Comparison of ENCODE assay signal across 18 cellular contexts in genomic region chr6:46996860-46997641, GRCh38. TPM values are rescaled to one million over a fixed set of nuclear protein-coding genes. Genes with fewer than 3 reads are reported as not detected.
DNase-seq lines count a peak whose midpoint lies in the region; ATAC-seq and TF ChIP-seq lines count a peak whose summit lies in the region.
"Had no signal": no experiment of that assay in that cellular context is flagged by ENCODE, and none has a peak within 500 bp of the region (broad histone marks: within the 10 kb centered on the region; RNA-seq: fewer than 3 reads in every experiment).

No MANE protein-coding gene starts in this region.

- H4K20me1 ChIP-seq in PC-9 (ENCODE audit: insufficient read depth): no peaks in the 10 kb centered on the region

- no peak for TF ChIP-seq RAD21 in liver (IDR thresholded peaks at IDR 0.05)

- H3K4me3 ChIP-seq in PC-9 (no peak overlapping the region), endodermal cell (ENCODE audit: low read length) (no peak overlapping the region), liver (ENCODE audit: low read depth in 1 of 3, low read length in 3 of 3) (no peak overlapping the region)
- H3K4me3 ChIP-seq: GM23248 had no signal

- no peak overlapping the region for H3K4me3 Mint-ChIP-seq in Calu3 (ENCODE audit: low read depth, unreplicated experiment)
- no peak overlapping the region for H3K4me3 Mint-ChIP-seq in endodermal cell

- POLR2A ChIA-PET in PC-9 (lab: Charles Lee; ENCODE audit: unreplicated experiment): no interaction called here

- no peaks in the 10 kb centered on the region for H3K79me2 ChIP-seq in PC-9 (ENCODE audit: low read depth)

- H3K27ac ChIP-seq in PC-9 (no peak overlapping the region), endodermal cell (ENCODE audit: low read depth, low read length) (no peak overlapping the region), liver (ENCODE audit: low read depth in 1 of 2, low read length in 2 of 2) (no peak overlapping the region)
- H3K27ac ChIP-seq: GM23248, HL-60, KMS-11 had no signal

- H3K27me3 Mint-ChIP-seq in Calu3 (ENCODE audit: unreplicated experiment) (no peaks in the 10 kb centered on the region), endodermal cell (ENCODE audit: insufficient read depth) (no peaks in the 10 kb centered on the region)

- TF ChIP-seq CTCF in Calu3 (IDR thresholded peaks at IDR 0.05; ENCODE audit: unreplicated experiment) (no peak), PC-9 (conservative IDR thresholded peaks at IDR 0.05) (no peak), endodermal cell (conservative IDR thresholded peaks at IDR 0.05) (no peak), liver (IDR thresholded peaks at IDR 0.05; ENCODE audit: low read depth, low read length, missing input control) (no peak)

- intact Hi-C loops in Calu3 (cut with micrococcal nuclease; ENCODE audit: unreplicated experiment): no loop called here
- intact Hi-C loops in PC-9 (cut with micrococcal nuclease; ENCODE audit: unreplicated experiment): loop anchor here (10.0 kb wide), 1 partner anchor 292 kb away; no protein-coding TSS in a partner anchor

- H3K4me1 Mint-ChIP-seq in Calu3 (ENCODE audit: low read depth, unreplicated experiment): peaks cover 67% of the 10 kb centered on the region
- peaks cover 11% of the 10 kb centered on the region for H3K4me1 Mint-ChIP-seq in endodermal cell

- H2AFZ ChIP-seq in PC-9: no peak overlapping the region
- H2AFZ ChIP-seq: GM23248 had no signal

- no peaks in the 10 kb centered on the region for H3K9me3 Mint-ChIP-seq in Calu3 (ENCODE audit: low read depth, unreplicated experiment)
- no peaks in the 10 kb centered on the region for H3K9me3 Mint-ChIP-seq in endodermal cell

- whole genome bisulfite sequencing in endodermal cell (ENCODE audit: insufficient coverage in 1 of 2, insufficient read length in 1 of 2), 2 experiments: 71% methylated on average over 1 of the region's 1 CpG; no CpG with 5 or more reads in 1 of the 2 experiments
- 43% methylated on average over 1 of the region's 1 CpG for WGBS in liver

- DNase-seq in Calu3 (peak; percentile 19), PC-9 (peak; percentile 19 to 69), endodermal cell (peak; percentile 59), NCI-H69 (lab: John Stamatoyannopoulos, UW) (no peak)
- no peak for DNase-seq in activated CD8-positive, alpha-beta memory T cell treated with anti-CD3 and anti-CD28 coated beads, Interleukin-2, amount 50 U/mL, for 4 hours
- DNase-seq in activated CD4-positive, alpha-beta T cell treated with anti-CD3 and anti-CD28 coated beads for 48 hours: no peak
- DNase-seq: C1 segment of cervical spinal cord, DMS79, GM23248, NCI-H187 treated with DMSO at 0.1 percent for 48 hours, NCI-H2171 treated with DMSO at 0.1 percent for 48 hours, NCI-H82, SIG-M5 had no signal

- BruUV-seq in Calu3 (replicated peaks; lab: Mats Ljungman, UMichigan): no TSS peak
- no TSS peak for BruUV-seq in PC-9 (replicated peaks; lab: Mats Ljungman, UMichigan)

- H3K27me3 ChIP-seq in PC-9 (ENCODE audit: insufficient read depth, low read depth): no peaks in the 10 kb centered on the region
- no peaks in the 10 kb centered on the region for H3K27me3 ChIP-seq in endodermal cell (ENCODE audit: control insufficient read depth, insufficient read depth, low read length, poor library complexity, severe bottlenecking)
- H3K27me3 ChIP-seq in liver (ENCODE audit: control insufficient read depth in 4 of 4, insufficient read depth in 4 of 4, low read length in 3 of 4): peaks cover 0 to 4% (median 0%) of the 10 kb centered on the region in 4 donors

- no peaks in the 10 kb centered on the region for H3K9me2 ChIP-seq in PC-9 (ENCODE audit: insufficient read depth)

- peaks cover 69% of the 10 kb centered on the region for H3F3A ChIP-seq in PC-9 (ENCODE audit: insufficient read depth, low read depth)

- H3K36me3 ChIP-seq in PC-9 (ENCODE audit: low read depth) (0 out of 2 replicates have a peak, but pooled peaks cover 13% of the 10 kb centered on the region), endodermal cell (ENCODE audit: control insufficient read depth, insufficient read depth, low read length) (no peaks in the 10 kb centered on the region), liver (ENCODE audit: control insufficient read depth in 4 of 4, insufficient read depth in 3 of 4, low read depth in 1 of 4, low read length in 3 of 4) (no peaks in the 10 kb centered on the region)

- peaks cover 29% of the 10 kb centered on the region for H3K36me3 Mint-ChIP-seq in Calu3 (ENCODE audit: insufficient read depth, unreplicated experiment)
- no peaks in the 10 kb centered on the region for H3K36me3 Mint-ChIP-seq in endodermal cell (ENCODE audit: low read depth)

- H3K4me2 ChIP-seq in PC-9: no peak overlapping the region
- H3K4me2 ChIP-seq: KMS-11 had no signal

- H3K9me3 ChIP-seq in PC-9 (ENCODE audit: insufficient read depth, low read depth) (no peaks in the 10 kb centered on the region; the same call in 1 of the 2 replicates), endodermal cell (ENCODE audit: control insufficient read depth, low read length) (no peaks in the 10 kb centered on the region), liver (ENCODE audit: control insufficient read depth in 4 of 4, low read length in 3 of 4) (no peaks in the 10 kb centered on the region)

- H3K27ac Mint-ChIP-seq in Calu3 (ENCODE audit: unreplicated experiment): peak overlapping the region; percentile 34
- H3K27ac Mint-ChIP-seq in endodermal cell: peak overlapping the region; percentile 40

- H3K4me1 ChIP-seq in PC-9 (replicated peaks; ENCODE audit: insufficient read depth) (peaks cover 67% of the 10 kb centered on the region), endodermal cell (ENCODE audit: control insufficient read depth, insufficient read depth, low read length) (no peaks in the 10 kb centered on the region), liver (ENCODE audit: control insufficient read depth in 4 of 4, insufficient read depth in 4 of 4, low read length in 3 of 4) (no peaks in the 10 kb centered on the region)

- CTCF ChIA-PET in Calu3 (lab: Charles Lee) (no interaction called here), PC-9 (lab: Charles Lee) (no interaction called here)

- ATAC-seq in GM21367 (IDR thresholded peaks at IDR 0.05; ENCODE audit: unreplicated experiment): no peak

- H3K9ac ChIP-seq in endodermal cell (ENCODE audit: extremely low read depth, low read length, poor library complexity, severe bottlenecking) (no peak overlapping the region), liver (ENCODE audit: low read depth in 1 of 2, low read length in 2 of 2) (no peak overlapping the region)
- H3K9ac ChIP-seq: GM23248, KMS-11 had no signal

TF ChIP-seq in liver, 16 proteins besides CTCF, POLR2A, EP300 and RAD21:
- TF ChIP-seq HNF4A (conservative IDR thresholded peaks at IDR 0.05): peak; percentile 29 to 43
- TF ChIP-seq SP1 (IDR thresholded peaks at IDR 0.05): no peak
TF ChIP-seq in liver: peak in this region for 1.

RNA-seq across cellular contexts. Expression of gene ADGRF1, which starts 45.1 kb away (rescaled TPM):
- total RNA-seq in Calu3 (2022) (256 and 313 TPM in 2 replicates), PC-9 (2021) (112 and 162 TPM in 2 replicates), endodermal cell (not detected), liver (not detected)
- not detected for polyA plus RNA-seq in endodermal cell (2013, experiment 1 of 2)
- polyA plus RNA-seq in endodermal cell (2013, experiment 2 of 2): not detected
- polyA plus RNA-seq in liver: under 1 TPM in 1 of 2 donors, not detected in 1; 0.01 TPM
- total RNA-seq: GM23248, NCI-H460 had no signal
- polyA plus RNA-seq: GM23248 had no signal

Comparison
In these comparisons a context has a peak if more than half of its experiments do, and no peak if none do; other contexts are left out.
1. DNase-seq: peak in Calu3 (single experiment), PC-9 (2 of 2) and endodermal cell (single experiment); none in activated CD8-positive, alpha-beta memory T cell treated with anti-CD3 and anti-CD28 coated beads, Interleukin-2, amount 50 U/mL, for 4 hours (single experiment), activated CD4-positive, alpha-beta T cell treated with anti-CD3 and anti-CD28 coated beads for 48 hours (single experiment) and NCI-H69 (single experiment).
2. RNA of gene ADGRF1, which starts 45.1 kb away (total RNA-seq): 256 to 313 TPM in Calu3 and 112 to 162 TPM in PC-9; not detected in endodermal cell and not detected in liver; every median in the first group is over 100 times any median in the second.